Comparison of ENCODE assay signal across 1 cellular context in the genomic region with DNA sequence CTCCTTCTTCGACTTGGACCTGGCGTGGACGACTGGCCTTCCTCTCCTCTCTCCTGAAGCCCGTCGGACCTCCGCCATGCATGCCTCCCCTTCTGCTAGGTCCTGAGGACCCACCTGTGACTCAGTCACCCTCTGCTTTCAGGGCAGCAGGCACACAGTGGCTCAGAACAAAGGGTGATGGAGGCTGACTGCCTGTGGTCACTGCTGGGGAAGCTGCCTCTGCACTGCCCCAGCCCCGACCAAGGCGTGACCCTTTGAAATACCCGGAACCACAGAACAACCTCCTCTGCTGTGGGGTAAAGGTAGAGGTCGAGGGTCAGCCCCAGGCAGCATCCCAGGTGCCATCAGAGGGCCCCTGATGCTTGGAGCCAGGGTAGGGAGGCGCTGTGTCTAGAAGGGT.
TF ChIP-seq lines count a peak whose summit lies in the region.

No MANE protein-coding gene starts in this region.

TF ChIP-seq in HCT116, 20 proteins besides CTCF, POLR2A, EP300 and RAD21:
- TF ChIP-seq SIN3A (IDR thresholded peaks at IDR 0.05; ENCODE audit: low read depth) (no peak), ELF1 (IDR thresholded peaks at IDR 0.05; ENCODE audit: borderline replicate concordance, low read depth) (no peak), EZH2phosphoT487 (IDR thresholded peaks at IDR 0.05; ENCODE audit: borderline replicate concordance) (no peak)
